24 cellular contexts compared by ENCODE assay signal in genomic region chr9:88930716-88931115, GRCh38.
"Had no signal": no experiment of that assay in that cellular context is flagged by ENCODE, and none has a peak within 500 bp of the region (broad histone marks: within the 10 kb centered on the region; RNA-seq: fewer than 3 reads in every experiment).

No MANE protein-coding gene starts in this region.

- H3K36me3 Mint-ChIP-seq: mesothelial cell of epicardium had no signal

- H3K4me3 Mint-ChIP-seq: dendritic cell treated with granulocyte-macrophage colony-stimulating factor and Interleukin-4, amounts not matched to agents 40 ng/mL and 50 ng/mL, for 4 days; effector memory CD8-positive, alpha-beta T cell; mesothelial cell of epicardium had no signal

- H3K9me3 ChIP-seq: colonic mucosa, esophagus squamous epithelium, gastrocnemius medialis, left lung, lower lobe of right lung, mucosa of descending colon had no signal

- H3K9me3 Mint-ChIP-seq: dendritic cell treated with granulocyte-macrophage colony-stimulating factor and Interleukin-4, amounts not matched to agents 40 ng/mL and 50 ng/mL, for 4 days; effector memory CD8-positive, alpha-beta T cell had no signal

- H3K27ac ChIP-seq: colonic mucosa, epithelial cell of prostate, esophagus squamous epithelium, gastrocnemius medialis, heart right ventricle, left lung, lower lobe of right lung had no signal

- ATAC-seq: effector memory CD8-positive, alpha-beta T cell; esophagus mucosa; gastrocnemius medialis; heart right ventricle; left cardiac atrium; left lung; left ventricle myocardium superior; lower lobe of right lung; mucosa of descending colon had no signal

- DNase-seq: cerebellar nuclear complex; colonic mucosa; cortex of kidney; effector CD8-positive, alpha-beta T cell; effector memory CD8-positive, alpha-beta T cell; erythroblast; esophagus squamous epithelium; foreskin fibroblast; foreskin melanocyte; gastrocnemius medialis; glutamatergic neuron; head of caudate nucleus; heart right ventricle; hippocampal formation; left cardiac atrium; left lung; left ventricle myocardium superior; lower lobe of right lung; mesenchymal stem cell; mucosa of descending colon had no signal

- H3K36me3 ChIP-seq: colonic mucosa, esophagus squamous epithelium, gastrocnemius medialis, heart right ventricle, left lung, lower lobe of right lung had no signal

- H3K4me1 ChIP-seq: colonic mucosa, gastrocnemius medialis had no signal

- H3K27ac Mint-ChIP-seq: dendritic cell treated with granulocyte-macrophage colony-stimulating factor and Interleukin-4, amounts not matched to agents 40 ng/mL and 50 ng/mL, for 4 days; effector memory CD8-positive, alpha-beta T cell; mesothelial cell of epicardium had no signal

- H3K4me3 ChIP-seq: colonic mucosa, esophagus squamous epithelium, gastrocnemius medialis, heart right ventricle, left lung, lower lobe of right lung, mucosa of descending colon had no signal

- H3K27me3 ChIP-seq: colonic mucosa, gastrocnemius medialis, left lung had no signal
